In genomic region chr17:76698466-76698977, GRCh38 we compare ENCODE assay signal across 7 cellular contexts. TPM values are rescaled to one million over a fixed set of nuclear protein-coding genes. Genes with fewer than 3 reads are reported as not detected.
DNase-seq lines count a peak whose midpoint lies in the region; ATAC-seq and TF ChIP-seq lines count a peak whose summit lies in the region.
"Not testable (repeated sequence)": the region's sequence is repeated elsewhere in the genome, so short reads cannot be mapped to it uniquely, and the experiment has no call there.

No MANE protein-coding gene starts in this region.

- peaks cover 100% of the 10 kb centered on the region for H3K79me2 ChIP-seq in osteoblast (ENCODE audit: insufficient read depth, low read length)

- H3K9ac ChIP-seq in IMR-90 (ENCODE audit: low read depth, low read length) = not testable (repeated sequence)
- peak overlapping the region in 1 of 3 donors; percentile 60 for H3K9ac ChIP-seq in skeletal muscle tissue (ENCODE audit: low read depth in 1 of 3, low read length in 3 of 3)

- not testable (repeated sequence) for H3K9me3 ChIP-seq in IMR-90 (ENCODE audit: control insufficient read depth, insufficient read depth, low read length); lower lobe of right lung; osteoblast (ENCODE audit: low read depth, low read length); skeletal muscle tissue (ENCODE audit: control insufficient read depth in 3 of 3, low read length in 3 of 3); transverse colon

- H3K4me1 Mint-ChIP-seq in chondrocyte (ENCODE audit: low read depth) (peaks cover 79% of the 10 kb centered on the region), glutamatergic neuron (ENCODE audit: low read depth, unreplicated experiment) (peaks cover 47% of the 10 kb centered on the region)

- CTCF ChIA-PET in IMR-90 (lab: Yijun Ruan, JAX) = not testable (repeated sequence)

- not testable (repeated sequence) for H3K56ac ChIP-seq in IMR-90 (ENCODE audit: extremely low read depth, insufficient read depth, low read length)

- not testable (repeated sequence) for H2AFZ ChIP-seq in IMR-90 (replicated peaks; ENCODE audit: low read length, poor library complexity); osteoblast (ENCODE audit: low read length)

- H3K23ac ChIP-seq in IMR-90 (ENCODE audit: low read depth, low read length) = not testable (repeated sequence)

- POLR2A ChIA-PET in IMR-90 (lab: Charles Lee; ENCODE audit: unreplicated experiment) = not testable (repeated sequence)

- not testable (repeated sequence) for H4K8ac ChIP-seq in IMR-90 (ENCODE audit: low read depth in 2 of 2, low read length in 2 of 2)

- H3K4ac ChIP-seq in IMR-90 (ENCODE audit: low read depth, low read length) = peak overlapping the region; percentile 18

- in situ Hi-C loops in IMR-90 (cut with MboI; ENCODE audit: low sequenced_read_pairs); transverse colon (cut with MboI; ENCODE audit: low pct_ligation_motif_present in 1 of 4, low pct_unique_long_range_greater_than_20kb in 1 of 4, low sequenced_read_pairs in 3 of 4): not testable (repeated sequence)

- not testable (repeated sequence) for DNase-seq in IMR-90; chondrocyte (ENCODE audit: low spot score); glutamatergic neuron; lower lobe of right lung; osteoblast (ENCODE audit: insufficient read length, low spot score, missing footprints); transverse colon

- intact Hi-C loops in IMR-90 (cut with micrococcal nuclease); lower lobe of right lung (cut with DNase I); transverse colon (cut with DNase I; ENCODE audit: low total_unique reads): not testable (repeated sequence)

- not testable (repeated sequence) for H2AK9ac ChIP-seq in IMR-90 (replicated peaks; ENCODE audit: low read depth, low read length, poor library complexity)

- WGBS in IMR-90 (ENCODE audit: extremely low coverage in 2 of 2, insufficient read length in 1 of 2), 2 experiments = 83% methylated on average over 1 of the region's 7 CpGs; no CpG with 5 or more reads in 1 of the 2 experiments
- WGBS in transverse colon (ENCODE audit: low coverage in 1 of 2), 2 donors = 99% methylated on average over 7 of the region's 7 CpGs; no CpG with 5 or more reads in 1 of the 2 donors

- not testable (repeated sequence) for TF ChIP-seq POLR2A in IMR-90 (IDR thresholded peaks at IDR 0.05; ENCODE audit: low read depth, low read length); transverse colon (IDR thresholded peaks at IDR 0.05)

- TF ChIP-seq EP300 in transverse colon (IDR thresholded peaks at IDR 0.05; ENCODE audit: low read depth) = not testable (repeated sequence)

- peaks cover 61% of the 10 kb centered on the region for H3K9me1 ChIP-seq in IMR-90 (ENCODE audit: insufficient read depth, low read length)

- TF ChIP-seq RAD21 in IMR-90 (IDR thresholded peaks at IDR 0.05; ENCODE audit: low read length) = not testable (repeated sequence)

- ATAC-seq in IMR-90 (ENCODE audit: low read depth); lower lobe of right lung: not testable (repeated sequence)

- H3K4me1 ChIP-seq in IMR-90 (ENCODE audit: control insufficient read depth, insufficient read depth, low read length) = peaks cover 53% of the 10 kb centered on the region
- H3K4me1 ChIP-seq in lower lobe of right lung = peaks cover 68% of the 10 kb centered on the region
- H3K4me1 ChIP-seq in osteoblast (ENCODE audit: insufficient read depth, low read length) = peaks cover 56% of the 10 kb centered on the region
- H3K4me1 ChIP-seq in skeletal muscle tissue (ENCODE audit: control insufficient read depth in 3 of 3, insufficient read depth in 3 of 3, low read length in 3 of 3) = peaks cover 54 to 67% (median 62%) of the 10 kb centered on the region in 3 donors
- H3K4me1 ChIP-seq in transverse colon = peaks cover 27 to 82% (median 41%) of the 10 kb centered on the region in 4 donors

- H3K4me3 Mint-ChIP-seq in chondrocyte (ENCODE audit: unreplicated experiment) = not testable (repeated sequence)
- peak overlapping the region; percentile 86 for H3K4me3 Mint-ChIP-seq in glutamatergic neuron (ENCODE audit: unreplicated experiment)

- peaks cover 93% of the 10 kb centered on the region for H4K20me1 ChIP-seq in IMR-90 (ENCODE audit: insufficient read depth, low read length)
- peaks cover 74% of the 10 kb centered on the region for H4K20me1 ChIP-seq in osteoblast (ENCODE audit: insufficient read depth, low read length)

- not testable (repeated sequence) for H2BK20ac ChIP-seq in IMR-90 (ENCODE audit: low read depth, low read length)

- H4K5ac ChIP-seq in IMR-90 (ENCODE audit: low read depth, low read length) = not testable (repeated sequence)

- H4K91ac ChIP-seq in IMR-90 (ENCODE audit: insufficient read depth, low read depth, low read length) = not testable (repeated sequence)

- dilution Hi-C loops in IMR-90 (cut with HindIII; ENCODE audit: low sequenced_read_pairs, unreplicated experiment) = not testable (repeated sequence)

- peaks cover 22 to 98% of the 10 kb centered on the region in 2 experiments for H3K79me1 ChIP-seq in IMR-90 (ENCODE audit: low read depth in 1 of 2, low read length in 2 of 2)

- H3K14ac ChIP-seq in IMR-90 (replicated peaks; ENCODE audit: low read depth, low read length) = 0 out of 2 replicates have a peak overlapping the region, but pooled peaks have one; percentile 27

- not testable (repeated sequence) for BruUV-seq in IMR-90 (replicated peaks; lab: Mats Ljungman, UMichigan)

- not testable (repeated sequence) for H2BK120ac ChIP-seq in IMR-90 (ENCODE audit: low read depth, low read length)

- H3K18ac ChIP-seq in IMR-90 (ENCODE audit: low read depth, low read length) = not testable (repeated sequence)

- H2BK5ac ChIP-seq in IMR-90 (ENCODE audit: low read depth, low read length, poor library complexity, severe bottlenecking) = peak overlapping the region; percentile 80

- H3K36me3 ChIP-seq in IMR-90 (ENCODE audit: control insufficient read depth, insufficient read depth, low read length) = peaks cover 11% of the 10 kb centered on the region; the same call in 1 of the 2 replicates
- H3K36me3 ChIP-seq in lower lobe of right lung; osteoblast (ENCODE audit: insufficient read depth, low read length); skeletal muscle tissue (ENCODE audit: control insufficient read depth in 3 of 3, insufficient read depth in 3 of 3, low read length in 3 of 3); transverse colon: not testable (repeated sequence)

- not testable (repeated sequence) for H3K36me3 Mint-ChIP-seq in chondrocyte (ENCODE audit: low read depth); glutamatergic neuron (ENCODE audit: unreplicated experiment)

- H3K27me3 Mint-ChIP-seq in chondrocyte (ENCODE audit: low read depth); glutamatergic neuron (ENCODE audit: unreplicated experiment): not testable (repeated sequence)

- peak overlapping the region; percentile 66; the same call in 1 of the 2 replicates for H2AK5ac ChIP-seq in IMR-90 (ENCODE audit: low read depth, low read length)

- not testable (repeated sequence) for H3K4me3 ChIP-seq in IMR-90 (ENCODE audit: insufficient read depth, low read depth, low read length); lower lobe of right lung; osteoblast (ENCODE audit: insufficient read depth, low read length); transverse colon
- H3K4me3 ChIP-seq in skeletal muscle tissue (ENCODE audit: low read length in 3 of 3) = peak overlapping the region in 1 of 3 donors; percentile 13

- not testable (repeated sequence) for H3K4me2 ChIP-seq in IMR-90 (ENCODE audit: low read depth, low read length); osteoblast (ENCODE audit: insufficient read depth, low read length)

- H3K9me3 Mint-ChIP-seq in chondrocyte (ENCODE audit: low read depth) = not testable (repeated sequence)
- H3K9me3 Mint-ChIP-seq in glutamatergic neuron (ENCODE audit: unreplicated experiment) = peaks cover 20% of the 10 kb centered on the region

- not testable (repeated sequence) for TF ChIP-seq CTCF in IMR-90 (conservative IDR thresholded peaks at IDR 0.05; ENCODE audit: low read depth, low read length); chondrocyte (IDR thresholded peaks at IDR 0.05); glutamatergic neuron (IDR thresholded peaks at IDR 0.05; ENCODE audit: partially characterized antibody, unreplicated experiment); lower lobe of right lung (IDR thresholded peaks at IDR 0.05); osteoblast (IDR thresholded peaks at IDR 0.05; ENCODE audit: extremely low read depth, low read depth, low read length); transverse colon (IDR thresholded peaks at IDR 0.05)

- not testable (repeated sequence) for H3K27me3 ChIP-seq in IMR-90 (ENCODE audit: control insufficient read depth, insufficient read depth, low read length); lower lobe of right lung (ENCODE audit: low read depth); osteoblast (ENCODE audit: insufficient read depth, low read length); skeletal muscle tissue (ENCODE audit: control insufficient read depth in 3 of 3, insufficient read depth in 3 of 3, low read length in 3 of 3); transverse colon

- peak overlapping the region; percentile 78 for H3K27ac Mint-ChIP-seq in chondrocyte (ENCODE audit: unreplicated experiment)
- H3K27ac Mint-ChIP-seq in glutamatergic neuron (ENCODE audit: unreplicated experiment) = peak overlapping the region; percentile 98

- H3K27ac ChIP-seq in IMR-90 (ENCODE audit: insufficient read depth, low read length) (peak overlapping the region; percentile 89), lower lobe of right lung (peak overlapping the region; percentile 76), osteoblast (ENCODE audit: low read depth, low read length) (peak overlapping the region; percentile 91), skeletal muscle tissue (ENCODE audit: low read depth, low read length) (peak overlapping the region; percentile 63), transverse colon (peak overlapping the region; percentile 76 to 92 (median 86))

- H2BK15ac ChIP-seq in IMR-90 (ENCODE audit: low read depth, low read length) = not testable (repeated sequence)

RNA-seq across cellular contexts. Expression of gene MXRA7, which starts 12.2 kb away (rescaled TPM):
- total RNA-seq in IMR-90 (2012; rRNA removed) (169 and 231 TPM in 2 replicates), chondrocyte (141 to 200 TPM (median 197 TPM) in 3 replicates), glutamatergic neuron (ENCODE audit: unreplicated experiment) (236 TPM), lower lobe of right lung (105 TPM), osteoblast (352 and 388 TPM in 2 replicates), skeletal muscle tissue (75.7 TPM), transverse colon (100 to 1,000 TPM in 1 of 4 donors, 10 to 100 TPM in 3; 31.0 to 633 (median 52.5) TPM)
- 148 and 168 TPM in 2 replicates for polyA plus RNA-seq in IMR-90 (2012; rRNA removed)
- 104 and 544 TPM in 2 replicates for polyA plus RNA-seq in IMR-90 (2012; cell fraction: cytosol; rRNA removed)
- 20.0 and 91.8 TPM in 2 replicates for polyA plus RNA-seq in IMR-90 (2012; cell fraction: nucleus; rRNA removed; ENCODE audit: low replicate concordance)

RNA-seq across cellular contexts. Expression of gene JMJD6, which starts 27.9 kb away (rescaled TPM):
- total RNA-seq in IMR-90 (2012; rRNA removed) = 24.4 and 31.9 TPM in 2 replicates
- polyA plus RNA-seq in IMR-90 (2012; rRNA removed) = 30.9 and 33.7 TPM in 2 replicates
- 23.6 and 45.5 TPM in 2 replicates for polyA plus RNA-seq in IMR-90 (2012; cell fraction: cytosol; rRNA removed)
- polyA plus RNA-seq in IMR-90 (2012; cell fraction: nucleus; rRNA removed; ENCODE audit: low replicate concordance) = 69.5 and 77.5 TPM in 2 replicates
- 22.4 to 27.2 TPM (median 25.0 TPM) in 3 replicates for total RNA-seq in chondrocyte
- 39.0 TPM for total RNA-seq in glutamatergic neuron (ENCODE audit: unreplicated experiment)
- 29.6 TPM for total RNA-seq in lower lobe of right lung
- total RNA-seq in osteoblast = 18.8 and 21.5 TPM in 2 replicates
- total RNA-seq in skeletal muscle tissue = 6.8 TPM
- 10 to 100 TPM; 25.4 to 58.4 (median 26.9) TPM for total RNA-seq in transverse colon

RNA-seq across cellular contexts. Expression of gene METTL23, which starts 28.1 kb away (rescaled TPM):
- total RNA-seq in IMR-90 (2012; rRNA removed) (18.8 and 19.7 TPM in 2 replicates), chondrocyte (24.3 to 28.4 TPM (median 27.0 TPM) in 3 replicates), glutamatergic neuron (ENCODE audit: unreplicated experiment) (24.3 TPM), lower lobe of right lung (31.6 TPM), osteoblast (25.7 and 28.6 TPM in 2 replicates), skeletal muscle tissue (19.3 TPM), transverse colon (10 to 100 TPM in 3 of 4 donors, not detected in 1; 11.2 to 34.1 (median 24.7) TPM)
- polyA plus RNA-seq in IMR-90 (2012; rRNA removed) = 32.1 and 36.5 TPM in 2 replicates
- polyA plus RNA-seq in IMR-90 (2012; cell fraction: cytosol; rRNA removed) = 21.1 and 22.1 TPM in 2 replicates
- polyA plus RNA-seq in IMR-90 (2012; cell fraction: nucleus; rRNA removed; ENCODE audit: low replicate concordance) = 19.5 and 49.1 TPM in 2 replicates

RNA-seq across cellular contexts. Expression of gene SRSF2, which starts 38.6 kb away (rescaled TPM):
- total RNA-seq in IMR-90 (2012; rRNA removed) = 71.7 and 98.0 TPM in 2 replicates
- 296 and 441 TPM in 2 replicates for polyA plus RNA-seq in IMR-90 (2012; rRNA removed)
- 200 and 504 TPM in 2 replicates for polyA plus RNA-seq in IMR-90 (2012; cell fraction: cytosol; rRNA removed)
- polyA plus RNA-seq in IMR-90 (2012; cell fraction: nucleus; rRNA removed; ENCODE audit: low replicate concordance) = 395 and 1,583 TPM in 2 replicates
- 94.4 to 183 TPM (median 95.2 TPM) in 3 replicates for total RNA-seq in chondrocyte
- 188 TPM for total RNA-seq in glutamatergic neuron (ENCODE audit: unreplicated experiment)
- 122 TPM for total RNA-seq in lower lobe of right lung
- 88.7 and 102 TPM in 2 replicates for total RNA-seq in osteoblast
- total RNA-seq in skeletal muscle tissue = 52.2 TPM
- total RNA-seq in transverse colon = 1,000 to 10,000 TPM in 1 of 4 donors, 100 to 1,000 TPM in 3; 193 to 1,196 (median 348) TPM

RNA-seq across cellular contexts. Expression of gene MFSD11, which starts 39.4 kb away (rescaled TPM):
- total RNA-seq in IMR-90 (2012; rRNA removed) = 16.1 and 16.4 TPM in 2 replicates
- 9.8 and 12.3 TPM in 2 replicates for polyA plus RNA-seq in IMR-90 (2012; rRNA removed)
- polyA plus RNA-seq in IMR-90 (2012; cell fraction: cytosol; rRNA removed) = 7.3 and 11.1 TPM in 2 replicates
- 10.6 and 14.3 TPM in 2 replicates for polyA plus RNA-seq in IMR-90 (2012; cell fraction: nucleus; rRNA removed; ENCODE audit: low replicate concordance)
- total RNA-seq in chondrocyte = 30.3 to 33.6 TPM (median 31.1 TPM) in 3 replicates
- total RNA-seq in glutamatergic neuron (ENCODE audit: unreplicated experiment) = 33.7 TPM
- 32.2 TPM for total RNA-seq in lower lobe of right lung
- 42.0 and 45.4 TPM in 2 replicates for total RNA-seq in osteoblast
- 76.7 TPM for total RNA-seq in skeletal muscle tissue
- total RNA-seq in transverse colon = 10 to 100 TPM in 3 of 4 donors, 1 to 10 TPM in 1; 7.6 to 41.3 (median 25.7) TPM
